ENCODE assay signal across 1 cellular context in the genomic region with DNA sequence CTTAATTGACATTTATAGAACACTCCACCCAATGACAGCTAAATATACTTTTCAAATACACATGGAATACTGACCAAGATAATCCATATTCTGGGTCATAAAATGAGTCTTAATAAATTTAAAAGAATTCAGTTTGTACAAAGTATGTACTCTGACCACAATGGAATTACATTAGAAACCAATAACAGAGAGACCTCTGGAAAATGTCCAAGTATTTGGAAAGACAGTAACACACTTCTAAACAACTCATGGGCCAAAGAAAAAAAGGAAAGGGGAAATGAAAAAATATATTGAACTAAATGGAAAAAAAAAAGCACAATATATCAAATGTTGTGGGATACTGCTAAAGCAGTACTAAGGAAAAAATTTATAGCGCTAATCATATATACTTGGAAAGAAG.
TF ChIP-seq lines count a peak whose summit lies in the region.

No MANE protein-coding gene starts in this region.

TF ChIP-seq in SK-N-SH treated with all-trans-retinoic acid at 6 μM for 48 hours, 23 proteins besides CTCF, POLR2A, EP300 and RAD21 (continued from another document):
- TF ChIP-seq TSHZ2 (CRISPR knock-in tag; IDR thresholded peaks at IDR 0.05) (no peak), OSR1 (CRISPR knock-in tag; IDR thresholded peaks at IDR 0.05) (no peak), ZNF70 (CRISPR knock-in tag; IDR thresholded peaks at IDR 0.05) (no peak), GLIS3 (CRISPR knock-in tag; IDR thresholded peaks at IDR 0.05) (no peak)
TF ChIP-seq in SK-N-SH treated with all-trans-retinoic acid at 6 μM for 48 hours: peak in this region for 0.
